29 cellular contexts compared by ENCODE assay signal in genomic region chr9:37056086-37056485, GRCh38. TPM values are rescaled to one million over a fixed set of nuclear protein-coding genes. Genes with fewer than 3 reads are reported as not detected.
"Had no signal": no experiment of that assay in that cellular context is flagged by ENCODE, and none has a peak within 500 bp of the region (broad histone marks: within the 10 kb centered on the region; RNA-seq: fewer than 3 reads in every experiment).

No MANE protein-coding gene starts in this region.

- H3K4me3 Mint-ChIP-seq: stimulated activated effector memory CD8-positive, alpha-beta T cell treated with anti-CD3 and anti-CD28 coated beads, Interleukin-12 subunit alpha, Interleukin-12 subunit beta, amount 100 ng/mL, for 72 hours; stimulated activated memory B cell treated with anti-CD40 and anti-IgM and Interleukin-4, amounts not matched to agents 10 μg/mL and 1 μg/mL and 100 μg/mL, for 72 hours; stimulated activated naive B cell treated with anti-CD40 and anti-IgM and Interleukin-4, amounts not matched to agents 10 μg/mL and 1 μg/mL and 100 μg/mL, for 72 hours; stimulated activated naive CD8-positive, alpha-beta T cell treated with anti-CD3 and anti-CD28 coated beads, Interleukin-15, amount 100 ng/mL, for 72 hours; stimulated activated naive CD8-positive, alpha-beta T cell treated with anti-CD3 and anti-CD28 coated beads, Interleukin-15, Interleukin-2, amounts not matched to agents 100 ng/mL and 50 ng/mL, for 24 hours; type B pancreatic cell had no signal

- H3K36me3 ChIP-seq: stomach, suprapubic skin, thoracic aorta, thyroid gland, tibial artery, tibial nerve, transverse colon, upper lobe of left lung, upper lobe of right lung, uterus, vagina had no signal

- DNase-seq: stimulated activated CD4-positive, alpha-beta T cell treated with anti-CD3 and anti-CD28 coated beads, Interleukin-2, amount 100 ng/mL, for 48 hours; stimulated activated CD4-positive, alpha-beta T cell treated with anti-CD3 and anti-CD28 coated beads, Interleukin-4, amount 100 ng/mL, for 1 hour; stimulated activated CD4-positive, alpha-beta T cell treated with anti-CD3 and anti-CD28 coated beads, Interleukin-4, amount 100 ng/mL, for 24 hours; stimulated activated CD4-positive, alpha-beta T cell treated with anti-CD3 and anti-CD28 coated beads, Interleukin-4, amount 100 ng/mL, for 4 hours; stimulated activated CD8-positive, alpha-beta memory T cell treated with anti-CD3 and anti-CD28 coated beads, Interleukin-4, amount 100 ng/mL, for 48 hours; stimulated activated naive B cell treated with anti-CD40 and anti-IgM and Interleukin-4, amounts not matched to agents 10 μg/mL and 1 μg/mL and 100 μg/mL, for 72 hours; stimulated activated naive CD4-positive, alpha-beta T cell; stimulated activated naive CD4-positive, alpha-beta T cell treated with Interleukin-2 at 50 U/mL for 16 hours; stimulated activated naive CD8-positive, alpha-beta T cell treated with anti-CD3 and anti-CD28 coated beads, Interleukin-15, amount 100 ng/mL, for 72 hours; stimulated activated naive CD8-positive, alpha-beta T cell treated with anti-CD3 and anti-CD28 coated beads, Interleukin-15, Interleukin-2, amounts not matched to agents 100 U/mL and 50 U/mL, for 24 hours; stomach; substantia nigra; testis; thyroid gland; tibial artery; transverse colon; trophoblast cell; upper lobe of left lung; upper lobe of right lung; uterus had no signal

- H3K4me1 Mint-ChIP-seq: stimulated activated effector memory CD8-positive, alpha-beta T cell treated with anti-CD3 and anti-CD28 coated beads, Interleukin-12 subunit alpha, Interleukin-12 subunit beta, amount 100 ng/mL, for 72 hours; stimulated activated naive CD8-positive, alpha-beta T cell treated with anti-CD3 and anti-CD28 coated beads, Interleukin-15, amount 100 ng/mL, for 72 hours had no signal

- H3K9me3 Mint-ChIP-seq: stimulated activated effector memory CD8-positive, alpha-beta T cell treated with anti-CD3 and anti-CD28 coated beads, Interleukin-12 subunit alpha, Interleukin-12 subunit beta, amount 100 ng/mL, for 72 hours; stimulated activated memory B cell treated with anti-CD40 and anti-IgM and Interleukin-4, amounts not matched to agents 10 μg/mL and 1 μg/mL and 100 μg/mL, for 72 hours; stimulated activated naive B cell treated with anti-CD40 and anti-IgM and Interleukin-4, amounts not matched to agents 10 μg/mL and 1 μg/mL and 100 μg/mL, for 72 hours; stimulated activated naive CD8-positive, alpha-beta T cell treated with anti-CD3 and anti-CD28 coated beads, Interleukin-15, amount 100 ng/mL, for 72 hours; stimulated activated naive CD8-positive, alpha-beta T cell treated with anti-CD3 and anti-CD28 coated beads, Interleukin-15, Interleukin-2, amounts not matched to agents 100 ng/mL and 50 ng/mL, for 24 hours; type B pancreatic cell had no signal

- H3K27ac Mint-ChIP-seq: stimulated activated effector memory CD8-positive, alpha-beta T cell treated with anti-CD3 and anti-CD28 coated beads, Interleukin-12 subunit alpha, Interleukin-12 subunit beta, amount 100 ng/mL, for 72 hours; stimulated activated memory B cell treated with anti-CD40 and anti-IgM and Interleukin-4, amounts not matched to agents 10 μg/mL and 1 μg/mL and 100 μg/mL, for 72 hours; stimulated activated naive B cell treated with anti-CD40 and anti-IgM and Interleukin-4, amounts not matched to agents 10 μg/mL and 1 μg/mL and 100 μg/mL, for 72 hours; stimulated activated naive CD8-positive, alpha-beta T cell treated with anti-CD3 and anti-CD28 coated beads, Interleukin-15, amount 100 ng/mL, for 72 hours; stimulated activated naive CD8-positive, alpha-beta T cell treated with anti-CD3 and anti-CD28 coated beads, Interleukin-15, Interleukin-2, amounts not matched to agents 100 ng/mL and 50 ng/mL, for 24 hours; type B pancreatic cell had no signal

- H3K27me3 Mint-ChIP-seq: stimulated activated memory B cell treated with anti-CD40 and anti-IgM and Interleukin-4, amounts not matched to agents 10 μg/mL and 1 μg/mL and 100 μg/mL, for 72 hours; stimulated activated naive B cell treated with anti-CD40 and anti-IgM and Interleukin-4, amounts not matched to agents 10 μg/mL and 1 μg/mL and 100 μg/mL, for 72 hours had no signal

- H3K4me1 ChIP-seq: stomach, suprapubic skin, testis, thyroid gland, tibial artery, tibial nerve, transverse colon, upper lobe of left lung, upper lobe of right lung, uterus, vagina had no signal

- H3K27me3 ChIP-seq: testis, thyroid gland, upper lobe of left lung, uterus, vagina had no signal

- H3K27ac ChIP-seq: stomach, suprapubic skin, testis, thoracic aorta, thyroid gland, tibial artery, tibial nerve, transverse colon, upper lobe of left lung, upper lobe of right lung, uterus, vagina had no signal

- H3K36me3 Mint-ChIP-seq: stimulated activated effector memory CD8-positive, alpha-beta T cell treated with anti-CD3 and anti-CD28 coated beads, Interleukin-12 subunit alpha, Interleukin-12 subunit beta, amount 100 ng/mL, for 72 hours; stimulated activated memory B cell treated with anti-CD40 and anti-IgM and Interleukin-4, amounts not matched to agents 10 μg/mL and 1 μg/mL and 100 μg/mL, for 72 hours; type B pancreatic cell had no signal

- H3K9me3 ChIP-seq: stomach, suprapubic skin, testis, thoracic aorta, thyroid gland, tibial artery, tibial nerve, transverse colon, upper lobe of left lung, upper lobe of right lung, uterus, vagina had no signal

- H3K4me3 ChIP-seq: stomach, suprapubic skin, testis, thoracic aorta, thyroid gland, tibial artery, tibial nerve, transverse colon, upper lobe of left lung, upper lobe of right lung, uterus, vagina had no signal

- ATAC-seq: stimulated activated effector memory CD8-positive, alpha-beta T cell treated with anti-CD3 and anti-CD28 coated beads, Interleukin-12 subunit alpha, Interleukin-12 subunit beta, amount 100 ng/mL, for 72 hours; stimulated activated memory B cell treated with anti-CD40 and anti-IgM and Interleukin-4, amounts not matched to agents 10 μg/mL and 1 μg/mL and 100 μg/mL, for 72 hours; stimulated activated naive B cell treated with anti-CD40 and anti-IgM and Interleukin-4, amounts not matched to agents 10 μg/mL and 1 μg/mL and 100 μg/mL, for 72 hours; stimulated activated naive CD8-positive, alpha-beta T cell treated with anti-CD3 and anti-CD28 coated beads, Interleukin-15, amount 100 ng/mL, for 72 hours; stimulated activated naive CD8-positive, alpha-beta T cell treated with anti-CD3 and anti-CD28 coated beads, Interleukin-15, Interleukin-2, amounts not matched to agents 100 U/mL and 50 U/mL, for 24 hours; upper lobe of right lung had no signal

RNA-seq across cellular contexts. Expression of gene PAX5, which starts 22.0 kb away (rescaled TPM):
- total RNA-seq: tibial nerve, ureter had no signal
